Comparison of ENCODE assay signal across 9 cellular contexts in genomic region chr10:116888380-116889055, GRCh38. TPM values are rescaled to one million over a fixed set of nuclear protein-coding genes. Genes with fewer than 3 reads are reported as not detected.
A peak's percentile ranks its signal among the peaks of the same experiment; 100 is the strongest.
DNase-seq lines count a peak whose midpoint lies in the region; ATAC-seq and TF ChIP-seq lines count a peak whose summit lies in the region.
"Had no signal": no experiment of that assay in that cellular context is flagged by ENCODE, and none has a peak within 500 bp of the region (broad histone marks: within the 10 kb centered on the region; RNA-seq: fewer than 3 reads in every experiment).

No MANE protein-coding gene starts in this region.

- no peak; the same call in 1 of the 2 replicates for TF ChIP-seq RAD21 in Ishikawa (IDR thresholded peaks at IDR 0.05; ENCODE audit: low read depth)

- 73 to 80% methylated on average over 4 to 7 of the region's 7 CpGs for WGBS in mesodermal cell (ENCODE audit: insufficient coverage in 2 of 2), 2 experiments

- H3K27ac ChIP-seq in mesodermal cell (ENCODE audit: low read depth, low read length, severe bottlenecking) = peak overlapping the region; percentile 58

- H3K36me3 ChIP-seq in mesodermal cell (ENCODE audit: control insufficient read depth, insufficient read depth, low read length) = no peaks in the 10 kb centered on the region

- TF ChIP-seq EP300 in Ishikawa (IDR thresholded peaks at IDR 0.05; ENCODE audit: borderline replicate concordance) = peak; percentile 37; the same call in 1 of the 2 replicates

- DNase-seq in AG08395 (ENCODE audit: low spot score) = peak; percentile 86
- DNase-seq in epidermal melanocyte (ENCODE audit: insufficient read length, low spot score) = peak; percentile 29
- DNase-seq in NCI-H128 (lab: John Stamatoyannopoulos, UW; ENCODE audit: unreplicated experiment) = no peak
- no peak for DNase-seq in NCI-H2227 treated with DMSO at 0.1 percent for 48 hours (lab: John Stamatoyannopoulos, UW)
- DNase-seq in GOT3 (lab: John Stamatoyannopoulos, UW) = no peak
- DNase-seq: stimulated activated CD4-positive, alpha-beta T cell treated with anti-CD3 and anti-CD28 coated beads, Interleukin-15, amount 100 ng/mL, for 24 hours had no signal

- no peak for ATAC-seq in GM19328 (IDR thresholded peaks at IDR 0.05; ENCODE audit: unreplicated experiment)

- no peaks in the 10 kb centered on the region for H3K9me3 ChIP-seq in mesodermal cell (ENCODE audit: control insufficient read depth, low read length)

- H3K4me3 ChIP-seq in mesodermal cell (ENCODE audit: extremely low read depth, insufficient read depth, low read length, poor library complexity, severe bottlenecking) = no peak overlapping the region

- peaks cover 22% of the 10 kb centered on the region for H3K4me1 ChIP-seq in mesodermal cell (ENCODE audit: control insufficient read depth, insufficient read depth, low read length, poor library complexity, severe bottlenecking)

TF ChIP-seq in Ishikawa, 13 proteins besides CTCF, POLR2A, EP300 and RAD21:
- TF ChIP-seq TCF12 (IDR thresholded peaks at IDR 0.05; ENCODE audit: low read depth) = peak; percentile 61; the same call in 1 of the 2 replicates
- TF ChIP-seq TEAD4 (IDR thresholded peaks at IDR 0.05) = peak; percentile 98
- no peak for TF ChIP-seq REST (IDR thresholded peaks at IDR 0.05; ENCODE audit: low read depth)
- TF ChIP-seq EGR1 (IDR thresholded peaks at IDR 0.05) = no peak
- TF ChIP-seq, protein P1, sequence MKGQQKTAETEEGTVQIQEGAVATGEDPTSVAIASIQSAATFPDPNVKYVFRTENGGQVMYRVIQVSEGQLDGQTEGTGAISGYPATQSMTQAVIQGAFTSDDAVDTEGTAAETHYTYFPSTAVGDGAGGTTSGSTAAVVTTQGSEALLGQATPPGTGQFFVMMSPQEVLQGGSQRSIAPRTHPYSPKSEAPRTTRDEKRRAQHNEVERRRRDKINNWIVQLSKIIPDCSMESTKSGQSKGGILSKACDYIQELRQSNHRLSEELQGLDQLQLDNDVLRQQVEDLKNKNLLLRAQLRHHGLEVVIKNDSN (IDR thresholded peaks at IDR 0.05) = no peak; the same call in 1 of the 2 replicates
- TF ChIP-seq NFIC (IDR thresholded peaks at IDR 0.05) = peak; percentile 65
- TF ChIP-seq CEBPB (IDR thresholded peaks at IDR 0.05) = peak; percentile 83
- TF ChIP-seq MAX (IDR thresholded peaks at IDR 0.05) = peak; percentile 65
- TF ChIP-seq YY1 (IDR thresholded peaks at IDR 0.05; ENCODE audit: low read depth) = no peak
TF ChIP-seq in Ishikawa: peak in this region for 5.

RNA-seq across cellular contexts. Expression of gene ENO4, which starts 39.2 kb away (rescaled TPM):
- 0.44 TPM for polyA plus RNA-seq in mesodermal cell (2013, experiment 1 of 2)
- polyA plus RNA-seq in mesodermal cell (2013, experiment 2 of 2) = 0.81 TPM

Comparison
In these comparisons a context has a peak if more than half of its experiments do, and no peak if none do; other contexts are left out.
1. DNase-seq: peak in AG08395 (single experiment) and epidermal melanocyte (single experiment); none in NCI-H128 (single experiment), NCI-H2227 treated with DMSO at 0.1 percent for 48 hours (single experiment) and GOT3 (single experiment).